Comparison of ENCODE assay signal across 5 cellular contexts in the genomic region with DNA sequence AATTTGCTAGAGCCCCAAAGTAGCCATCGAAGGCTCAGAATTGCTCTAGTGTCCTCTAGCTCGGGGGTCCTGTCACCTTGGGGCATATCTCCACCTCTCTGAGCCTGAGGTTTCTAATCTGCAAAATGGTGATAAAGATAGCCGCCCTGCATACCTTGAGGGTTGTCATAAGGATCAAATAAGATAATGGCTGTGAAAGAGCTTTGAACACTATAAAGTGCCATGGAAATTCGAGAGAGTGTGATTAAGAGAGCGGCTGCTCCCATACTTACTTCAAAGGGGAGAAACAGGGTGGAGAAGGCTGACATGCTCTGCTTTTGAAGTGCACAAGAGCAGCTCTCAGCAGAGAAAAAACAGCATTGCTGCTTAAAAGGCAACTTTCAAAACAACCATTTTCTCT.
"Had no signal": no experiment of that assay in that cellular context is flagged by ENCODE, and none has a peak within 500 bp of the region (broad histone marks: within the 10 kb centered on the region; RNA-seq: fewer than 3 reads in every experiment).

No MANE protein-coding gene starts in this region.

- H3K4me3 Mint-ChIP-seq: GM23338, H9 had no signal

- H3K9me3 Mint-ChIP-seq: H9 had no signal

- H3K4me3 ChIP-seq: GM23338, K562 had no signal

- H3K4me1 Mint-ChIP-seq: GM23338 had no signal

- ATAC-seq: GM23338, K562 had no signal

- H3K27ac Mint-ChIP-seq: GM23338, H9 had no signal

- DNase-seq: H9, HCEC 1CT, IMR-90 had no signal

- H3K4me2 ChIP-seq: GM23338 had no signal
